In the genomic region with DNA sequence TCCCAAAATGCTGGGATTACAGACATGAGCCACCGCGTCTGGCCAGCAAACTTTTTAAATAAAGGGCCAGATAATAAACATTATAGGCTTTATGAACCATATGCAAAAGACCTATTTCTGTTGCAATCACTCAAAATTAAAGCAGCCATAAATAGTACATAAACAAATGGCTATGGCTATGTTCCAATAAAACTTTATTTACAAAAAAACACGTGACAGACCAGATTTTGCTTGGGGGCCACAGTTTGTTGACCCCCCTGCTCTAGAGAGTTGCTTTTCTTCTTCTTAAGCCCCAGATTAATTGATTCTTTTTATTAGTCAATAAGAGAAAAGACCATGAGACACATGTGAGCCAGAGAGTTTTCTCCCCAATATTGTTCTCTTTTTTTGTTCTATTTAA, we compare ENCODE assay signal across 17 cellular contexts.
DNase-seq lines count a peak whose midpoint lies in the region; ATAC-seq, FAIRE-seq and TF ChIP-seq lines count a peak whose summit lies in the region.
"Had no signal": no experiment of that assay in that cellular context is flagged by ENCODE, and none has a peak within 500 bp of the region (broad histone marks: within the 10 kb centered on the region; RNA-seq: fewer than 3 reads in every experiment).

No MANE protein-coding gene starts in this region.

- no peak overlapping the region for H3K27ac ChIP-seq in GM12878 (ENCODE audit: control insufficient read depth, insufficient read depth)
- H3K27ac ChIP-seq: BLaER1 treated with 17β-estradiol and CSF1 and Interleukin-3, amounts not matched to agents 10 nM and 100 nM; GM23248; HL-60 had no signal

- CTCF ChIA-PET in GM12878 (lab: Yijun Ruan, JAX) = no interaction called here

- H3K4me2 ChIP-seq in GM12878 (ENCODE audit: control insufficient read depth, insufficient read depth) = no peak overlapping the region
- H3K4me2 ChIP-seq: BLaER1 treated with 17β-estradiol and CSF1 and Interleukin-3, amounts not matched to agents 10 nM and 100 nM had no signal

- H3K27me3 Mint-ChIP-seq in activated T-cell treated with anti-CD3 and anti-CD28 coated beads, Interleukin-2, amount 50 U/mL, for 72 hours (ENCODE audit: low read depth) = no peaks in the 10 kb centered on the region
- H3K27me3 Mint-ChIP-seq in natural killer cell (ENCODE audit: low read depth in 2 of 2) = no peaks in the 10 kb centered on the region
- H3K27me3 Mint-ChIP-seq in endothelial cell (ENCODE audit: unreplicated experiment) = peaks cover 6% of the 10 kb centered on the region

- in situ Hi-C loops in GM12878 (cut with MboI) = no loop called here

- H3K4me1 ChIP-seq in GM12878 (ENCODE audit: control insufficient read depth, insufficient read depth, low read length) = no peaks in the 10 kb centered on the region
- H3K4me1 ChIP-seq: Caco-2 had no signal

- no TSS peak for BruUV-seq in GM12878 (replicated peaks; lab: Mats Ljungman, UMichigan)

- TF ChIP-seq EP300 in GM12878 (IDR thresholded peaks at IDR 0.05; ENCODE audit: borderline replicate concordance in 1 of 2, control insufficient read depth in 1 of 2, low read depth in 2 of 2, low read length in 2 of 2) = no peak

- H3K4me1 Mint-ChIP-seq in activated T-cell treated with anti-CD3 and anti-CD28 coated beads, Interleukin-2, amount 50 U/mL, for 72 hours (ENCODE audit: low read depth) = no peaks in the 10 kb centered on the region
- peaks cover 5 to 7% of the 10 kb centered on the region in 2 donors for H3K4me1 Mint-ChIP-seq in natural killer cell
- peaks cover 4% of the 10 kb centered on the region for H3K4me1 Mint-ChIP-seq in endothelial cell (ENCODE audit: unreplicated experiment)

- peaks cover 14 to 23% of the 10 kb centered on the region in 2 experiments for H3K36me3 ChIP-seq in GM12878 (ENCODE audit: control insufficient read depth in 2 of 2, insufficient read depth in 2 of 2, low read length in 1 of 2)

- TF ChIP-seq CTCF in GM12878 (IDR thresholded peaks at IDR 0.05 in 2 of 3, conservative IDR thresholded peaks at IDR 0.05 in 1 of 3; ENCODE audit: control insufficient read depth in 2 of 3, extremely low read depth in 1 of 3, insufficient read depth in 1 of 3, low read depth in 3 of 3, low read length in 3 of 3) (no peak), natural killer cell (IDR thresholded peaks at IDR 0.05) (no peak), endothelial cell (IDR thresholded peaks at IDR 0.05; ENCODE audit: unreplicated experiment) (no peak)

- no peak for ATAC-seq in activated T-cell treated with anti-CD3 and anti-CD28 coated beads, Interleukin-2, amount 50 U/mL, for 72 hours (replicated peaks in 1 of 2)
- ATAC-seq in GM12878 (no peak), natural killer cell (no peak)

- no peak for TF ChIP-seq POLR2A in GM12878 (IDR thresholded peaks at IDR 0.05; ENCODE audit: low read depth, low read length)

- H3K9me3 Mint-ChIP-seq in activated T-cell treated with anti-CD3 and anti-CD28 coated beads, Interleukin-2, amount 50 U/mL, for 72 hours = no peaks in the 10 kb centered on the region
- no peaks in the 10 kb centered on the region for H3K9me3 Mint-ChIP-seq in natural killer cell
- H3K9me3 Mint-ChIP-seq in endothelial cell (ENCODE audit: unreplicated experiment) = no peaks in the 10 kb centered on the region

- 96% methylated on average over 3 of the region's 3 CpGs for WGBS in GM12878 (ENCODE audit: insufficient coverage, insufficient replicate concordance, low lambda C conversion rate, missing lambda C conversion rate)

- H3K79me2 ChIP-seq in GM12878 (ENCODE audit: control insufficient read depth, insufficient read depth, low read length) = no peaks in the 10 kb centered on the region

- RAD21 ChIA-PET in GM12878 (lab: Charles Lee; ENCODE audit: unreplicated experiment) = no interaction called here

- H3K36me3 Mint-ChIP-seq in activated T-cell treated with anti-CD3 and anti-CD28 coated beads, Interleukin-2, amount 50 U/mL, for 72 hours (ENCODE audit: insufficient read depth in 2 of 2) = peaks cover 12 to 19% of the 10 kb centered on the region in 2 donors
- H3K36me3 Mint-ChIP-seq in natural killer cell (peaks cover 20% of the 10 kb centered on the region), endothelial cell (ENCODE audit: low read depth, unreplicated experiment) (peaks cover 48% of the 10 kb centered on the region)

- no peaks in the 10 kb centered on the region for H4K20me1 ChIP-seq in GM12878 (ENCODE audit: control insufficient read depth, insufficient read depth)

- TF ChIP-seq RAD21 in GM12878 (IDR thresholded peaks at IDR 0.05; ENCODE audit: insufficient read depth, low read depth, low read length) = no peak

- FAIRE-seq in GM12878 (lab: Jason Lieb, UNC) = no peak
- FAIRE-seq: D721Med, H54 had no signal

- SMC1A ChIA-PET in GM12878 (lab: Charles Lee; ENCODE audit: uncharacterized antibody, unreplicated experiment) = no interaction called here

- H2AFZ ChIP-seq in GM12878 (ENCODE audit: control insufficient read depth, low read depth, low read length) = no peak overlapping the region
- H2AFZ ChIP-seq: GM23248 had no signal

- H3K9me3 ChIP-seq in GM12878 (replicated peaks; ENCODE audit: control insufficient read depth, insufficient read depth, low read length) = no peaks in the 10 kb centered on the region
- H3K9me3 ChIP-seq: BLaER1 treated with 17β-estradiol and CSF1 and Interleukin-3, amounts not matched to agents 10 nM and 100 nM; Caco-2 had no signal

- H3K4me3 ChIP-seq in GM12878 = no peak overlapping the region
- H3K4me3 ChIP-seq: BLaER1 treated with 17β-estradiol and CSF1 and Interleukin-3, amounts not matched to agents 10 nM and 100 nM; GM23248 had no signal

- H3K27me3 ChIP-seq in GM12878 (replicated peaks in 1 of 2; ENCODE audit: control insufficient read depth in 2 of 2, insufficient read depth in 2 of 2, low read length in 1 of 2) = no peaks in the 10 kb centered on the region
- H3K27me3 ChIP-seq: BLaER1 treated with 17β-estradiol and CSF1 and Interleukin-3, amounts not matched to agents 10 nM and 100 nM had no signal

- H3K27ac Mint-ChIP-seq in activated T-cell treated with anti-CD3 and anti-CD28 coated beads, Interleukin-2, amount 50 U/mL, for 72 hours = peak overlapping the region; percentile 61
- H3K27ac Mint-ChIP-seq in natural killer cell (peak overlapping the region; percentile 22 to 46), endothelial cell (ENCODE audit: unreplicated experiment) (no peak overlapping the region)

- intact Hi-C loops in GM12878 (cut with micrococcal nuclease; ENCODE audit: unreplicated experiment) (no loop called here), natural killer cell (cut with micrococcal nuclease) (no loop called here)

- POLR2A ChIA-PET in GM12878 (lab: Charles Lee) = no interaction called here

- no peak overlapping the region for H3K4me3 Mint-ChIP-seq in activated T-cell treated with anti-CD3 and anti-CD28 coated beads, Interleukin-2, amount 50 U/mL, for 72 hours
- no peak overlapping the region for H3K4me3 Mint-ChIP-seq in natural killer cell
- H3K4me3 Mint-ChIP-seq in endothelial cell (ENCODE audit: unreplicated experiment) = no peak overlapping the region

- no peak overlapping the region for H3K9ac ChIP-seq in GM12878 (ENCODE audit: control insufficient read depth, insufficient read depth, low read length)
- H3K9ac ChIP-seq: BLaER1 treated with 17β-estradiol and CSF1 and Interleukin-3, amounts not matched to agents 10 nM and 100 nM; GM23248 had no signal

- no peak for DNase-seq in activated T-cell treated with anti-CD3 and anti-CD28 coated beads, Interleukin-2, amount 50 U/mL, for 72 hours
- DNase-seq in activated T-cell treated with anti-CD3 and anti-CD28 coated beads, Interleukin-2, amount 50 U/mL, for 1 hour = no peak
- DNase-seq in GM12878 (ENCODE audit: low read depth, low spot score) = no peak
- no peak for DNase-seq in natural killer cell
- DNase-seq in stimulated activated CD4-positive, alpha-beta T cell treated with anti-CD3 and anti-CD28 coated beads, Interleukin-4, amount 100 ng/mL, for 4 hours = no peak
- no peak for DNase-seq in NCI-H2029 treated with DMSO at 0.1 percent for 48 hours (lab: John Stamatoyannopoulos, UW)
- DNase-seq in EL = no peak
- DNase-seq in endothelial cell (ENCODE audit: low spot score) = no peak
- DNase-seq: 8988T, Caco-2, GDM1, GM23248, HCEC 1CT had no signal

TF ChIP-seq in GM12878, 131 proteins besides CTCF, POLR2A, EP300 and RAD21:
- no peak for TF ChIP-seq FOXK2 (IDR thresholded peaks at IDR 0.05)
- TF ChIP-seq, protein P1, sequence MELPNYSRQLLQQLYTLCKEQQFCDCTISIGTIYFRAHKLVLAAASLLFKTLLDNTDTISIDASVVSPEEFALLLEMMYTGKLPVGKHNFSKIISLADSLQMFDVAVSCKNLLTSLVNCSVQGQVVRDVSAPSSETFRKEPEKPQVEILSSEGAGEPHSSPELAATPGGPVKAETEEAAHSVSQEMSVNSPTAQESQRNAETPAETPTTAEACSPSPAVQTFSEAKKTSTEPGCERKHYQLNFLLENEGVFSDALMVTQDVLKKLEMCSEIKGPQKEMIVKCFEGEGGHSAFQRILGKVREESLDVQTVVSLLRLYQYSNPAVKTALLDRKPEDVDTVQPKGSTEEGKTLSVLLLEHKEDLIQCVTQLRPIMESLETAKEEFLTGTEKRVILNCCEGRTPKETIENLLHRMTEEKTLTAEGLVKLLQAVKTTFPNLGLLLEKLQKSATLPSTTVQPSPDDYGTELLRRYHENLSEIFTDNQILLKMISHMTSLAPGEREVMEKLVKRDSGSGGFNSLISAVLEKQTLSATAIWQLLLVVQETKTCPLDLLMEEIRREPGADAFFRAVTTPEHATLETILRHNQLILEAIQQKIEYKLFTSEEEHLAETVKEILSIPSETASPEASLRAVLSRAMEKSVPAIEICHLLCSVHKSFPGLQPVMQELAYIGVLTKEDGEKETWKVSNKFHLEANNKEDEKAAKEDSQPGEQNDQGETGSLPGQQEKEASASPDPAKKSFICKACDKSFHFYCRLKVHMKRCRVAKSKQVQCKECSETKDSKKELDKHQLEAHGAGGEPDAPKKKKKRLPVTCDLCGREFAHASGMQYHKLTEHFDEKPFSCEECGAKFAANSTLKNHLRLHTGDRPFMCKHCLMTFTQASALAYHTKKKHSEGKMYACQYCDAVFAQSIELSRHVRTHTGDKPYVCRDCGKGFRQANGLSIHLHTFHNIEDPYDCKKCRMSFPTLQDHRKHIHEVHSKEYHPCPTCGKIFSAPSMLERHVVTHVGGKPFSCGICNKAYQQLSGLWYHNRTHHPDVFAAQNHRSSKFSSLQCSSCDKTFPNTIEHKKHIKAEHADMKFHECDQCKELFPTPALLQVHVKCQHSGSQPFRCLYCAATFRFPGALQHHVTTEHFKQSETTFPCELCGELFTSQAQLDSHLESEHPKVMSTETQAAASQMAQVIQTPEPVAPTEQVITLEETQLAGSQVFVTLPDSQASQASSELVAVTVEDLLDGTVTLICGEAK (IDR thresholded peaks at IDR 0.05; ENCODE audit: borderline replicate concordance) = peak; percentile 56; the same call in 1 of the 2 replicates
